8 cellular contexts compared by ENCODE assay signal in the genomic region with DNA sequence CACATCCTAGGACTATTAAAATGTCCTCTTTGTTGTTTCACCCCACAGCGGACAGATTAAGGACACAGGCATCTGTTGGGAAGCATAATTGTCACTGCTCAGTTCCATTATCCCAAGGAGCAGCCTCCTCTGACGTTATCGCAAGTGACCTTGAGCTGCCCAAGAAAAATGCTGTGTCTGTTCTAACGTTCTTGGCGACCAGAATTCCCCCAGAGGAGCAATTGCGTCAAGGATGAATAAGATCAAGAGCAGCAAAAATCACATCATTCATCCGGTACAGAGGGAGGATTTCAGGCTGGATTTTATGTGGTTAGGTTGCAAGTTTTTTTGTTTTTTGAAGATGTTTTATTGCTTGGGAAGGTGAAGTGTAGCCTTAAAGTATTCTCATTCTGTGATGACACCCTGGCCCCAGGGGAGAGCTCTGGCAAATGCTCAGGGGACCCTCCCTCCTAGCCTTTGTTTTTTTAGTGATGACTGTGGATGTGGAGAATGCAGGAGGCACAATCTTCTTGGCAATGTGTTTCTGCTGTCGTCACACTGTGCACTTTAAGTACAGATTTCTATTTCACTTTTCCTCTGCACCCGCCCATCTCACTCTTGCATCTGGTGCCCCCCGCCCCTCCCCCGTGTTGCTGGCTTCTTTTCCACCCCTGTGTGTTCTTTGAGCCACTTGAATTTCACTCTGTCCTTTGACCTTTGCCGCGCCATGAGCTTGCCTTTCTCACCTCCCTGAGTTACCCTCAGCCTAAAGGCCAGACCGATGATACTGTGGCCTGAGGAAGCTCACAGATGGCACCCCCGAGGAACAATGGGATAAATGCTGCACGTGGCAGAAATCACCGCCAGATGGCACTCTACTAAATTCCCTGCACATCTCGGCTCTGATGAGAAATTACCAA.
DNase-seq lines count a peak whose midpoint lies in the region; TF ChIP-seq lines count a peak whose summit lies in the region.

No MANE protein-coding gene starts in this region.

- H3K9ac ChIP-seq in SK-N-SH (peak overlapping the region; percentile 56; the same call in 1 of the 2 replicates), parathyroid adenoma (no peak overlapping the region)

- H3F3A ChIP-seq in SK-N-SH (replicated peaks; ENCODE audit: insufficient read depth): peaks cover 5% of the 10 kb centered on the region

- peak; percentile 71 for TF ChIP-seq RAD21 in SK-N-SH (IDR thresholded peaks at IDR 0.05; ENCODE audit: low read length)

- no peak for TF ChIP-seq EP300 in SK-N-SH (IDR thresholded peaks at IDR 0.05; ENCODE audit: borderline replicate concordance in 1 of 2, low read depth in 1 of 2, low read length in 1 of 2)
- no peak for TF ChIP-seq EP300 in transverse colon (IDR thresholded peaks at IDR 0.05; ENCODE audit: low read depth)

- H2AFZ ChIP-seq in SK-N-SH (ENCODE audit: low read depth): no peak overlapping the region; the same call in 1 of the 2 replicates
- peak overlapping the region; percentile 54 for H2AFZ ChIP-seq in parathyroid adenoma

- H4K20me1 ChIP-seq in SK-N-SH (ENCODE audit: insufficient read depth): no peaks in the 10 kb centered on the region

- no peaks in the 10 kb centered on the region for H3K9me2 ChIP-seq in SK-N-SH

- peak overlapping the region in 1 of 2 experiments; percentile 52; a peak in 2 of 4 replicates for H3K27ac ChIP-seq in SK-N-SH (ENCODE audit: low read depth in 2 of 2, low read length in 1 of 2)
- H3K27ac ChIP-seq in parathyroid adenoma: no peak overlapping the region
- peak overlapping the region in 2 of 4 donors; percentile 30 to 59 for H3K27ac ChIP-seq in transverse colon

- no peak overlapping the region for H3K4me3 ChIP-seq in Jurkat, Clone E6-1 (ENCODE audit: low read length)
- H3K4me3 ChIP-seq in SK-N-SH (ENCODE audit: low read depth in 2 of 2, low read length in 1 of 2): peak overlapping the region; percentile 19 to 49; a peak in 3 of 4 replicates
- H3K4me3 ChIP-seq in parathyroid adenoma (ENCODE audit: low read depth, low read length): no peak overlapping the region
- H3K4me3 ChIP-seq in transverse colon: no peak overlapping the region

- POLR2A ChIA-PET in SK-N-SH (lab: Yijun Ruan, JAX): no interaction called here

- in situ Hi-C loops in transverse colon (cut with MboI; ENCODE audit: low pct_ligation_motif_present in 1 of 4, low pct_unique_long_range_greater_than_20kb in 1 of 4, low sequenced_read_pairs in 3 of 4): loop anchor here (10.0 to 25.0 kb wide), 5 partner anchors 113 to 896 kb away; no protein-coding TSS in a partner anchor

- H3K27me3 ChIP-seq in SK-N-SH (ENCODE audit: insufficient read depth) (no peaks in the 10 kb centered on the region), parathyroid adenoma (ENCODE audit: control insufficient read depth, insufficient read depth, low read length) (no peaks in the 10 kb centered on the region), transverse colon (no peaks in the 10 kb centered on the region)

- H3K9me3 ChIP-seq in SK-N-SH (no peaks in the 10 kb centered on the region), parathyroid adenoma (ENCODE audit: control insufficient read depth, low read length) (no peaks in the 10 kb centered on the region), transverse colon (no peaks in the 10 kb centered on the region)

- no peaks in the 10 kb centered on the region for H3K79me2 ChIP-seq in SK-N-SH (ENCODE audit: insufficient read depth)
- no peaks in the 10 kb centered on the region for H3K79me2 ChIP-seq in parathyroid adenoma

- peak overlapping the region; percentile 75 for H3K4me2 ChIP-seq in SK-N-SH
- H3K4me2 ChIP-seq in parathyroid adenoma (ENCODE audit: low read length): no peak overlapping the region

- peak; percentile 58 for DNase-seq in activated gamma-delta T cell treated with Interleukin-2 at 50 U/mL for 16 hours
- no peak for DNase-seq in activated gamma-delta T cell (lab: John Stamatoyannopoulos, UW)
- peak; percentile 28 for DNase-seq in Jurkat, Clone E6-1 (ENCODE audit: low read depth, low spot score)
- peak; percentile 75 for DNase-seq in SK-N-SH
- DNase-seq in activated naive CD4-positive, alpha-beta T cell treated with anti-CD3 and anti-CD28 coated beads, Interleukin-2, amount 50 U/mL, for 16 hours: peak; percentile 60
- peak; percentile 95 for DNase-seq in glomerular visceral epithelial cell (ENCODE audit: extremely low spot score)
- DNase-seq in transverse colon: peak; percentile 69

- H3K36me3 ChIP-seq in SK-N-SH (replicated peaks in 1 of 2; ENCODE audit: control insufficient read depth in 1 of 2, insufficient read depth in 2 of 2, low read length in 1 of 2): no peaks in the 10 kb centered on the region
- no peaks in the 10 kb centered on the region for H3K36me3 ChIP-seq in parathyroid adenoma (ENCODE audit: control insufficient read depth, insufficient read depth, low read length)
- H3K36me3 ChIP-seq in transverse colon: no peaks in the 10 kb centered on the region

- intact Hi-C loops in transverse colon (cut with DNase I; ENCODE audit: low total_unique reads): loop anchor here (5.0 kb wide), 1 partner anchor 281 kb away; no protein-coding TSS in a partner anchor

- H3K4me1 ChIP-seq in SK-N-SH (ENCODE audit: control insufficient read depth in 1 of 2, insufficient read depth in 2 of 2, low read depth in 1 of 2, low read length in 1 of 2): peaks cover 0 to 9% of the 10 kb centered on the region in 2 experiments; a peak in 1 of 4 replicates
- H3K4me1 ChIP-seq in parathyroid adenoma: peaks cover 7% of the 10 kb centered on the region
- peaks cover 0 to 6% (median 1%) of the 10 kb centered on the region in 4 donors for H3K4me1 ChIP-seq in transverse colon

- WGBS in SK-N-SH (ENCODE audit: low lambda C conversion rate): 22% methylated on average over 18 of the region's 18 CpGs
- WGBS in transverse colon (ENCODE audit: low coverage in 1 of 2), 2 donors: 21 to 38% methylated on average over 6 to 18 of the region's 18 CpGs

- TF ChIP-seq CTCF in SK-N-SH (IDR thresholded peaks at IDR 0.05) (peak; percentile 84), parathyroid adenoma (IDR thresholded peaks at IDR 0.05) (peak; percentile 81), transverse colon (IDR thresholded peaks at IDR 0.05) (peak; percentile 71 to 82 (median 73))

- CTCF ChIA-PET in SK-N-SH (lab: Yijun Ruan, JAX): interaction anchor here (0.6 to 9.8 kb wide), 43 partner anchors 9 to 914 kb away, joined by 3 to 143 read pairs (median 4); no protein-coding TSS in a partner anchor

- no peak for TF ChIP-seq POLR2A in transverse colon (IDR thresholded peaks at IDR 0.05)

TF ChIP-seq in SK-N-SH, 30 proteins besides CTCF, POLR2A, EP300 and RAD21:
- TF ChIP-seq NRF1 (IDR thresholded peaks at IDR 0.05; ENCODE audit: low read depth, low read length): 0 out of 2 replicates have a peak, but pooled peaks have one; percentile 9
- TF ChIP-seq SIN3A (IDR thresholded peaks at IDR 0.05; ENCODE audit: borderline replicate concordance, low read depth, low read length): no peak
- no peak for TF ChIP-seq MEF2A (IDR thresholded peaks at IDR 0.05; ENCODE audit: borderline replicate concordance, low read depth)
- peak; percentile 86 for TF ChIP-seq SMC3 (IDR thresholded peaks at IDR 0.05; ENCODE audit: low read depth, low read length)
- TF ChIP-seq FOXM1 (IDR thresholded peaks at IDR 0.05; ENCODE audit: low read depth): no peak
- no peak for TF ChIP-seq FOSL2 (IDR thresholded peaks at IDR 0.05; ENCODE audit: borderline replicate concordance, low read depth)
- TF ChIP-seq RCOR1 (IDR thresholded peaks at IDR 0.05; ENCODE audit: low read length): peak; percentile 46; the same call in 1 of the 2 replicates
- no peak for TF ChIP-seq RFX5 (IDR thresholded peaks at IDR 0.05; ENCODE audit: low read length)
- TF ChIP-seq, protein P1, sequence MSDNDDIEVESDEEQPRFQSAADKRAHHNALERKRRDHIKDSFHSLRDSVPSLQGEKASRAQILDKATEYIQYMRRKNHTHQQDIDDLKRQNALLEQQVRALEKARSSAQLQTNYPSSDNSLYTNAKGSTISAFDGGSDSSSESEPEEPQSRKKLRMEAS (IDR thresholded peaks at IDR 0.05; ENCODE audit: low read depth): peak; percentile 48; the same call in 1 of the 2 replicates
- TF ChIP-seq TAF1 (IDR thresholded peaks at IDR 0.05; ENCODE audit: borderline replicate concordance, low read depth, low read length): no peak

Comparison
In these comparisons a context has a peak if more than half of its experiments do, and no peak if none do; other contexts are left out.
1. H3K4me3 ChIP-seq: peak in SK-N-SH (2 of 2); none in Jurkat, Clone E6-1 (single experiment), parathyroid adenoma (single experiment) and transverse colon (0 of 4).
2. Peak in every context shown above with its lines, with median percentiles within 50 percentile points of each other: CTCF ChIP-seq.